Comparison of ENCODE assay signal across 26 cellular contexts in genomic region chr2:29273704-29274611, GRCh38.
DNase-seq lines count a peak whose midpoint lies in the region; ATAC-seq and TF ChIP-seq lines count a peak whose summit lies in the region.
"Had no signal": no experiment of that assay in that cellular context is flagged by ENCODE, and none has a peak within 500 bp of the region (broad histone marks: within the 10 kb centered on the region; RNA-seq: fewer than 3 reads in every experiment).

No MANE protein-coding gene starts in this region.

- H3K9ac ChIP-seq in GM23248, result no peak overlapping the region

- H3K9me3 ChIP-seq in GM23248 (ENCODE audit: low read depth), result no peaks in the 10 kb centered on the region
- H3K9me3 ChIP-seq in RWPE2 (ENCODE audit: severe bottlenecking), result no peaks in the 10 kb centered on the region

- no peak for TF ChIP-seq CTCF in RWPE2 (IDR thresholded peaks at IDR 0.05; ENCODE audit: poor library complexity, severe bottlenecking)

- H3K4me3 Mint-ChIP-seq in activated T-helper 1 cell treated with anti-CD3 and anti-CD28 coated beads, Interleukin-12 subunit alpha, Interleukin-12 subunit beta, Interleukin-2, Interleukin-4 antibody, amounts not matched to agents 30 ng/mL and 10 ng/mL and 1 ng/mL, durations not matched to agents 14 hours and 24 hours and 36 hours, result no peak overlapping the region
- H3K4me3 Mint-ChIP-seq: activated naive CD8-positive, alpha-beta T cell; memory B cell; T-helper 17 cell had no signal

- H3K9me2 ChIP-seq in GM23248 (ENCODE audit: insufficient read depth), result no peaks in the 10 kb centered on the region

- WGBS in GM23248 (ENCODE audit: low coverage in 1 of 2, low lambda C conversion rate in 2 of 2, missing lambda C conversion rate in 2 of 2), 2 experiments, result 34 to 41% methylated on average over 6 of the region's 6 CpGs

- H2AFZ ChIP-seq in GM23248, result no peak overlapping the region

- H3K27ac ChIP-seq in GM23248 (no peak overlapping the region), RWPE2 (ENCODE audit: poor library complexity, severe bottlenecking) (no peak overlapping the region), epithelial cell of prostate (peak overlapping the region; percentile 24)

- intact Hi-C loops in sciatic nerve (cut with DNase I) (no loop called here), posterior cingulate gyrus (cut with DNase I) (no loop called here)
- intact Hi-C loops in activated T-helper 1 cell treated with anti-CD3 and anti-CD28 coated beads, Interleukin-12 subunit alpha, Interleukin-12 subunit beta, Interleukin-2, Interleukin-4 antibody, amounts not matched to agents 30 ng/mL and 10 ng/mL and 1 ng/mL, durations not matched to agents 14 hours and 24 hours and 36 hours (cut with micrococcal nuclease), result no loop called here

- no peaks in the 10 kb centered on the region for H3F3A ChIP-seq in GM23248 (ENCODE audit: insufficient read depth)

- no peaks in the 10 kb centered on the region for H3K27me3 Mint-ChIP-seq in activated T-helper 1 cell treated with anti-CD3 and anti-CD28 coated beads, Interleukin-12 subunit alpha, Interleukin-12 subunit beta, Interleukin-2, Interleukin-4 antibody, amounts not matched to agents 30 ng/mL and 10 ng/mL and 1 ng/mL, durations not matched to agents 14 hours and 24 hours and 36 hours (ENCODE audit: insufficient read depth)

- H3K4me3 ChIP-seq in GM23248 (no peak overlapping the region), RWPE2 (ENCODE audit: severe bottlenecking) (no peak overlapping the region), H7 (ENCODE audit: insufficient read depth, low read depth, low read length) (no peak overlapping the region)

- in situ Hi-C loops in GM23248 (cut with MboI), result no loop called here

- no peaks in the 10 kb centered on the region for H3K4me1 Mint-ChIP-seq in activated T-helper 1 cell treated with anti-CD3 and anti-CD28 coated beads, Interleukin-12 subunit alpha, Interleukin-12 subunit beta, Interleukin-2, Interleukin-4 antibody, amounts not matched to agents 30 ng/mL and 10 ng/mL and 1 ng/mL, durations not matched to agents 14 hours and 24 hours and 36 hours (ENCODE audit: low read depth)
- H3K4me1 Mint-ChIP-seq: memory B cell, T-helper 17 cell had no signal

- peak; percentile 65; the same call in 2 of the 3 replicates for ATAC-seq in RWPE2 (ENCODE audit: low read depth)
- no peak for ATAC-seq in sciatic nerve
- ATAC-seq: left colon, Panc1, T-helper 17 cell had no signal

- H3K36me3 ChIP-seq in GM23248 (ENCODE audit: low read depth) (no peaks in the 10 kb centered on the region), RWPE2 (ENCODE audit: low read depth) (no peaks in the 10 kb centered on the region), H7 (replicated peaks; ENCODE audit: control insufficient read depth, insufficient read depth, low read length) (no peaks in the 10 kb centered on the region)

- no peak overlapping the region for H3K27ac Mint-ChIP-seq in activated T-helper 1 cell treated with anti-CD3 and anti-CD28 coated beads, Interleukin-12 subunit alpha, Interleukin-12 subunit beta, Interleukin-2, Interleukin-4 antibody, amounts not matched to agents 30 ng/mL and 10 ng/mL and 1 ng/mL, durations not matched to agents 14 hours and 24 hours and 36 hours
- H3K27ac Mint-ChIP-seq: activated naive CD8-positive, alpha-beta T cell; memory B cell; progenitor cell of endocrine pancreas; T-helper 17 cell had no signal

- H3K9me3 Mint-ChIP-seq in activated T-helper 1 cell treated with anti-CD3 and anti-CD28 coated beads, Interleukin-12 subunit alpha, Interleukin-12 subunit beta, Interleukin-2, Interleukin-4 antibody, amounts not matched to agents 30 ng/mL and 10 ng/mL and 1 ng/mL, durations not matched to agents 14 hours and 24 hours and 36 hours, result no peaks in the 10 kb centered on the region
- H3K9me3 Mint-ChIP-seq: memory B cell had no signal

- no peaks in the 10 kb centered on the region for H3K79me2 ChIP-seq in GM23248 (ENCODE audit: insufficient read depth)

- no peaks in the 10 kb centered on the region for H3K4me1 ChIP-seq in GM23248 (ENCODE audit: insufficient read depth)
- H3K4me1 ChIP-seq in RWPE2 (ENCODE audit: insufficient read depth, poor library complexity, severe bottlenecking), result peaks cover 6% of the 10 kb centered on the region

- DNase-seq in GM23248, result peak; percentile 12
- DNase-seq in RWPE2 (ENCODE audit: low spot score), result no peak
- DNase-seq in epithelial cell of prostate (ENCODE audit: low read depth, low spot score), result peak; percentile 24
- DNase-seq in sciatic nerve (ENCODE audit: low spot score), result peak; percentile 36
- no peak for DNase-seq in H7
- DNase-seq in AML-193 (lab: John Stamatoyannopoulos, UW), result no peak
- DNase-seq in activated T-helper 1 cell treated with anti-CD3 and anti-CD28 coated beads, Interleukin-12 subunit alpha, Interleukin-12 subunit beta, Interleukin-2, Interleukin-4 antibody, amounts not matched to agents 30 ng/mL and 10 ng/mL and 1 ng/mL, durations not matched to agents 14 hours and 24 hours and 36 hours (ENCODE audit: low spot score), result no peak
- DNase-seq in posterior cingulate gyrus, result no peak
- DNase-seq: activated effector memory CD4-positive, alpha-beta T cell treated with Interleukin-2 at 50 U/mL for 16 hours; activated T-cell treated with anti-CD3 and anti-CD28 coated beads for 4 hours; anterior cingulate cortex; C1 segment of cervical spinal cord; DMS79; GOT3; head of caudate nucleus; left colon; NCI-H1105; NCI-H187 treated with DMSO at 0.1 percent for 48 hours; NCI-H526 treated with DMSO at 0.1 percent for 48 hours; stimulated activated CD4-positive, alpha-beta T cell treated with anti-CD3 and anti-CD28 coated beads, Interleukin-15, amount 100 ng/mL, for 24 hours; stimulated activated naive CD4-positive, alpha-beta T cell treated with Interleukin-2 at 50 U/mL for 16 hours; T-helper 17 cell had no signal

- no peaks in the 10 kb centered on the region for H4K20me1 ChIP-seq in GM23248 (ENCODE audit: insufficient read depth)

- H3K4me2 ChIP-seq in GM23248 (ENCODE audit: unreplicated experiment), result no peak overlapping the region

- H3K27me3 ChIP-seq in GM23248 (replicated peaks; ENCODE audit: insufficient read depth) (peaks cover 23% of the 10 kb centered on the region), RWPE2 (ENCODE audit: insufficient read depth, poor library complexity, severe bottlenecking) (no peaks in the 10 kb centered on the region), H7 (ENCODE audit: control insufficient read depth, insufficient read depth, low read length) (no peaks in the 10 kb centered on the region)

- H3K36me3 Mint-ChIP-seq in activated T-helper 1 cell treated with anti-CD3 and anti-CD28 coated beads, Interleukin-12 subunit alpha, Interleukin-12 subunit beta, Interleukin-2, Interleukin-4 antibody, amounts not matched to agents 30 ng/mL and 10 ng/mL and 1 ng/mL, durations not matched to agents 14 hours and 24 hours and 36 hours (ENCODE audit: low read depth), result no peaks in the 10 kb centered on the region
- H3K36me3 Mint-ChIP-seq: activated naive CD8-positive, alpha-beta T cell; memory B cell had no signal

Comparison
In these comparisons a context has a peak if more than half of its experiments do, and no peak if none do; other contexts are left out.
1. DNase-seq: peak in GM23248 (single experiment), epithelial cell of prostate (single experiment) and sciatic nerve (single experiment); none in RWPE2 (single experiment), H7 (single experiment), AML-193 (0 of 2), activated T-helper 1 cell treated with anti-CD3 and anti-CD28 coated beads, Interleukin-12 subunit alpha, Interleukin-12 subunit beta, Interleukin-2, Interleukin-4 antibody, amounts not matched to agents 30 ng/mL and 10 ng/mL and 1 ng/mL, durations not matched to agents 14 hours and 24 hours and 36 hours (single experiment) and posterior cingulate gyrus (0 of 10).